In genomic region chr5:134236208-134236761, GRCh38 we compare ENCODE assay signal across 16 cellular contexts. TPM values are rescaled to one million over a fixed set of nuclear protein-coding genes. Genes with fewer than 3 reads are reported as not detected.
DNase-seq lines count a peak whose midpoint lies in the region; ATAC-seq and TF ChIP-seq lines count a peak whose summit lies in the region.
"Had no signal": no experiment of that assay in that cellular context is flagged by ENCODE, and none has a peak within 500 bp of the region (broad histone marks: within the 10 kb centered on the region; RNA-seq: fewer than 3 reads in every experiment).

No MANE protein-coding gene starts in this region.

- H3K36me3 Mint-ChIP-seq in GM23338 (ENCODE audit: low read depth) = no peaks in the 10 kb centered on the region
- H3K36me3 Mint-ChIP-seq in activated T-helper 2 cell treated with anti-CD3 and anti-CD28 coated beads, Interferon-gamma antibody, Interleukin-2, Interleukin-4, amounts not matched to agents 10 μg/mL and 5 μg/mL and 100 μg/mL, durations not matched to agents 14 hours and 24 hours and 36 hours (ENCODE audit: low read depth) = no peaks in the 10 kb centered on the region
- H3K36me3 Mint-ChIP-seq: CD4-positive, alpha-beta memory T cell had no signal

- no peaks in the 10 kb centered on the region for H3K27me3 Mint-ChIP-seq in GM23338 (ENCODE audit: insufficient read depth, low read depth, poor library complexity)
- peaks cover 28% of the 10 kb centered on the region for H3K27me3 Mint-ChIP-seq in activated T-helper 2 cell treated with anti-CD3 and anti-CD28 coated beads, Interferon-gamma antibody, Interleukin-2, Interleukin-4, amounts not matched to agents 10 μg/mL and 5 μg/mL and 100 μg/mL, durations not matched to agents 14 hours and 24 hours and 36 hours (ENCODE audit: low read depth)

- H3K27ac ChIP-seq in GM23338 (ENCODE audit: low read depth) (no peak overlapping the region), left ventricle myocardium inferior (replicated peaks) (peak overlapping the region; percentile 80), psoas muscle (peak overlapping the region; percentile 6)
- H3K27ac ChIP-seq: BLaER1 had no signal

- 0 out of 2 replicates have a peak overlapping the region, but pooled peaks have one; percentile 37 for H3K4me2 ChIP-seq in GM23338
- H3K4me2 ChIP-seq: BLaER1 had no signal

- H3K9me3 ChIP-seq in left ventricle myocardium inferior (replicated peaks) (no peaks in the 10 kb centered on the region), psoas muscle (no peaks in the 10 kb centered on the region)
- H3K9me3 ChIP-seq: BLaER1 had no signal

- no peaks in the 10 kb centered on the region for H3K9me2 ChIP-seq in GM23338 (ENCODE audit: insufficient read depth)

- H3K36me3 ChIP-seq in GM23338 (ENCODE audit: insufficient read depth) (no peaks in the 10 kb centered on the region), left ventricle myocardium inferior (no peaks in the 10 kb centered on the region), psoas muscle (ENCODE audit: insufficient read depth in 1 of 2, low read depth in 1 of 2) (no peaks in the 10 kb centered on the region)
- H3K36me3 ChIP-seq: BLaER1 had no signal

- peaks cover 22% of the 10 kb centered on the region for H3K4me1 Mint-ChIP-seq in GM23338
- no peaks in the 10 kb centered on the region for H3K4me1 Mint-ChIP-seq in activated T-helper 2 cell treated with anti-CD3 and anti-CD28 coated beads, Interferon-gamma antibody, Interleukin-2, Interleukin-4, amounts not matched to agents 10 μg/mL and 5 μg/mL and 100 μg/mL, durations not matched to agents 14 hours and 24 hours and 36 hours (ENCODE audit: low read depth)

- TF ChIP-seq CTCF in GM23338 (conservative IDR thresholded peaks at IDR 0.05; ENCODE audit: low read depth in 2 of 2) (no peak), left ventricle myocardium inferior (IDR thresholded peaks at IDR 0.05; ENCODE audit: borderline replicate concordance) (no peak), psoas muscle (IDR thresholded peaks at IDR 0.05) (no peak)

- no peak overlapping the region for H3K27ac Mint-ChIP-seq in GM23338
- H3K27ac Mint-ChIP-seq in activated T-helper 2 cell treated with anti-CD3 and anti-CD28 coated beads, Interferon-gamma antibody, Interleukin-2, Interleukin-4, amounts not matched to agents 10 μg/mL and 5 μg/mL and 100 μg/mL, durations not matched to agents 14 hours and 24 hours and 36 hours = no peak overlapping the region

- H3K4me3 ChIP-seq in GM23338 (no peak overlapping the region), left ventricle myocardium inferior (no peak overlapping the region), psoas muscle (no peak overlapping the region)
- H3K4me3 ChIP-seq: BLaER1 had no signal

- H3K79me2 ChIP-seq in GM23338 (replicated peaks; ENCODE audit: insufficient read depth) = no peaks in the 10 kb centered on the region

- 7 to 31% (median 24%) methylated on average over 2 of the region's 2 CpGs for WGBS in psoas muscle, 3 donors

- H3K4me1 ChIP-seq in GM23338 (ENCODE audit: insufficient read depth) = peaks cover 9% of the 10 kb centered on the region; the same call in 1 of the 2 replicates
- H3K4me1 ChIP-seq in left ventricle myocardium inferior = peaks cover 42% of the 10 kb centered on the region
- peaks cover 26% of the 10 kb centered on the region for H3K4me1 ChIP-seq in psoas muscle
- H3K4me1 ChIP-seq: BLaER1 had no signal

- no peaks in the 10 kb centered on the region for H3K9me3 Mint-ChIP-seq in GM23338
- no peaks in the 10 kb centered on the region for H3K9me3 Mint-ChIP-seq in activated T-helper 2 cell treated with anti-CD3 and anti-CD28 coated beads, Interferon-gamma antibody, Interleukin-2, Interleukin-4, amounts not matched to agents 10 μg/mL and 5 μg/mL and 100 μg/mL, durations not matched to agents 14 hours and 24 hours and 36 hours
- H3K9me3 Mint-ChIP-seq: CD4-positive, alpha-beta memory T cell had no signal

- H3K27me3 ChIP-seq in GM23338 (ENCODE audit: insufficient read depth) (no peaks in the 10 kb centered on the region), left ventricle myocardium inferior (ENCODE audit: low read depth) (no peaks in the 10 kb centered on the region), psoas muscle (ENCODE audit: insufficient read depth in 3 of 3, low read length in 2 of 3) (no peaks in the 10 kb centered on the region)
- H3K27me3 ChIP-seq: BLaER1 had no signal

- no peak overlapping the region for H2AFZ ChIP-seq in GM23338

- intact Hi-C loops in left ventricle myocardium inferior (cut with micrococcal nuclease) = no loop called here
- intact Hi-C loops in psoas muscle (cut with DNase I) = no loop called here
- intact Hi-C loops in activated T-helper 2 cell treated with anti-CD3 and anti-CD28 coated beads, Interferon-gamma antibody, Interleukin-2, Interleukin-4, amounts not matched to agents 10 μg/mL and 5 μg/mL and 100 μg/mL, durations not matched to agents 14 hours and 24 hours and 36 hours (cut with micrococcal nuclease) = no loop called here

- ATAC-seq in GM23338 (no peak), psoas muscle (peak; percentile 64 to 82 (median 69)), GM21717 (IDR thresholded peaks at IDR 0.05; ENCODE audit: unreplicated experiment) (no peak)

- DNase-seq in GM23338 (ENCODE audit: low spot score) (no peak), fibroblast of gingiva (ENCODE audit: low read depth) (peak; percentile 62), left ventricle myocardium inferior (no peak), psoas muscle (no peak), cerebellum (ENCODE audit: low spot score) (no peak)
- no peak for DNase-seq in activated T-helper 2 cell treated with anti-CD3 and anti-CD28 coated beads, Interferon-gamma antibody, Interleukin-2, Interleukin-4, amounts not matched to agents 10 μg/mL and 5 μg/mL and 100 μg/mL, durations not matched to agents 14 hours and 24 hours and 36 hours (ENCODE audit: low spot score)
- DNase-seq: CD4-positive, alpha-beta memory T cell; DMS153; GDM1; KBM-7; NCI-H187 treated with DMSO at 0.1 percent for 48 hours; NCI-H226; NCI-H524 treated with DMSO at 0.1 percent for 48 hours; SIG-M5 had no signal

- H4K20me1 ChIP-seq in GM23338 (replicated peaks; ENCODE audit: insufficient read depth) = no peaks in the 10 kb centered on the region
- H4K20me1 ChIP-seq: BLaER1 had no signal

- H3K4me3 Mint-ChIP-seq in GM23338 = no peak overlapping the region
- no peak overlapping the region for H3K4me3 Mint-ChIP-seq in activated T-helper 2 cell treated with anti-CD3 and anti-CD28 coated beads, Interferon-gamma antibody, Interleukin-2, Interleukin-4, amounts not matched to agents 10 μg/mL and 5 μg/mL and 100 μg/mL, durations not matched to agents 14 hours and 24 hours and 36 hours (ENCODE audit: low read depth)
- H3K4me3 Mint-ChIP-seq: CD4-positive, alpha-beta memory T cell had no signal

- H3F3A ChIP-seq in GM23338 (replicated peaks; ENCODE audit: low read depth) = no peaks in the 10 kb centered on the region

TF ChIP-seq in GM23338, 12 proteins besides CTCF, POLR2A, EP300 and RAD21 (continues in another document):
- TF ChIP-seq NANOG (IDR thresholded peaks at IDR 0.05; ENCODE audit: borderline replicate concordance) (no peak), EZH2phosphoT487 (IDR thresholded peaks at IDR 0.05; ENCODE audit: unreplicated experiment) (no peak), EZH2 (IDR thresholded peaks at IDR 0.05; ENCODE audit: low read depth, unreplicated experiment) (no peak), ZNF331 (CRISPR knock-in tag; IDR thresholded peaks at IDR 0.05; ENCODE audit: low read depth) (no peak), ETS1 (IDR thresholded peaks at IDR 0.05) (no peak), JUNB (IDR thresholded peaks at IDR 0.05; ENCODE audit: unreplicated experiment) (no peak), CREB1 (CRISPR knock-in tag; IDR thresholded peaks at IDR 0.05; ENCODE audit: low read depth) (no peak)

RNA-seq across cellular contexts. Expression of gene PPP2CA, which starts 10.4 kb away (rescaled TPM):
- 316 and 342 TPM in 2 replicates for total RNA-seq in GM23338 (2014; rRNA removed; shearing (Covaris generic))
- polyA plus RNA-seq in GM23338 (2016; fragmentation: Nextera tagmentation; extraction: Ambion mirVana) = 93.4 and 131 TPM in 2 replicates
- 163 TPM for total RNA-seq in left ventricle myocardium inferior
- 100 to 1,000 TPM; 107 to 140 (median 123) TPM for total RNA-seq in psoas muscle
- 100 to 1,000 TPM in 1 of 3 donors, 10 to 100 TPM in 2; 53.0 to 105 (median 95.3) TPM for polyA plus RNA-seq in psoas muscle
- 98.4 TPM for total RNA-seq in cerebellum
- total RNA-seq in activated T-helper 2 cell treated with anti-CD3 and anti-CD28 coated beads, Interferon-gamma antibody, Interleukin-2, Interleukin-4, amounts not matched to agents 10 μg/mL and 5 μg/mL and 100 μg/mL, durations not matched to agents 14 hours and 24 hours and 36 hours = 171 and 179 TPM in 2 replicates

RNA-seq across cellular contexts. Expression of gene SKP1, which starts 59.5 kb away (rescaled TPM):
- total RNA-seq in GM23338 (2014; rRNA removed; shearing (Covaris generic)) = 244 and 366 TPM in 2 replicates
- polyA plus RNA-seq in GM23338 (2016; fragmentation: Nextera tagmentation; extraction: Ambion mirVana) (344 and 440 TPM in 2 replicates), psoas muscle (1,000 to 10,000 TPM in 1 of 3 donors, 100 to 1,000 TPM in 2; 581 to 1,174 (median 638) TPM)
- total RNA-seq in left ventricle myocardium inferior (506 TPM), psoas muscle (100 to 1,000 TPM; 341 to 485 (median 393) TPM), cerebellum (167 TPM)
- total RNA-seq in activated T-helper 2 cell treated with anti-CD3 and anti-CD28 coated beads, Interferon-gamma antibody, Interleukin-2, Interleukin-4, amounts not matched to agents 10 μg/mL and 5 μg/mL and 100 μg/mL, durations not matched to agents 14 hours and 24 hours and 36 hours = 254 and 257 TPM in 2 replicates

Comparison
In these comparisons a context has a peak if more than half of its experiments do, and no peak if none do; other contexts are left out.
1. ATAC-seq: peak in psoas muscle (4 of 4); none in GM23338 (single experiment) and GM21717 (single experiment).